ENCODE assay signal across 31 cellular contexts in genomic region chr2:11821705-11822104, GRCh38.
"Had no signal": no experiment of that assay in that cellular context is flagged by ENCODE, and none has a peak within 500 bp of the region (broad histone marks: within the 10 kb centered on the region; RNA-seq: fewer than 3 reads in every experiment).

No MANE protein-coding gene starts in this region.

- H3K4me1 Mint-ChIP-seq: activated CD4-positive, alpha-beta T cell treated with anti-CD3 and anti-CD28 coated beads for 36 hours; activated T-helper 17 cell treated with anti-CD3 and anti-CD28 coated beads, Interleukin-2, amount 50 U/mL, for 72 hours; central memory CD8-positive, alpha-beta T cell; endodermal cell had no signal

- DNase-seq: activated CD4-positive, alpha-beta memory T cell treated with anti-CD3 and anti-CD28 coated beads for 36 hours; activated CD4-positive, alpha-beta T cell treated with anti-CD3 and anti-CD28 coated beads for 36 hours; activated CD4-positive, alpha-beta T cell treated with anti-CD3 and anti-CD28 coated beads, Interleukin-2, amount 10 ng/mL, durations not matched to agents 24 days and 14 days; activated CD4-positive, CD25-positive, alpha-beta regulatory T cell; activated CD4-positive, CD25-positive, alpha-beta regulatory T cell treated with anti-CD3 and anti-CD28 coated beads, Interleukin-2, amount 50 U/mL, for 72 hours; activated CD8-positive, alpha-beta T cell treated with anti-CD3 and anti-CD28 coated beads, Interleukin-2, amount 10 ng/mL, durations not matched to agents 7 days and 5 days; activated effector memory CD4-positive, alpha-beta T cell treated with Interleukin-2 at 50 U/mL for 16 hours; activated gamma-delta T cell treated with Interleukin-2 at 50 U/mL for 16 hours; activated naive CD4-positive, alpha-beta T cell treated with anti-CD3 and anti-CD28 coated beads, Interleukin-2, amount 50 U/mL, for 16 hours; activated naive CD4-positive, alpha-beta T cell treated with Interleukin-2 at 50 U/mL for 16 hours; activated T-cell treated with anti-CD3 and anti-CD28 coated beads, Interleukin-2, amount 50 U/mL, for 4 hours; amniotic stem cell; anterior cingulate cortex; brain microvascular endothelial cell; dorsolateral prefrontal cortex; effector memory CD4-positive, alpha-beta T cell; endodermal cell; foreskin fibroblast; glutamatergic neuron; heart left ventricle; T-helper 1 cell; T-helper 2 cell had no signal

- H3K27ac ChIP-seq: brain microvascular endothelial cell, coronary artery, dorsolateral prefrontal cortex, heart left ventricle had no signal

- ATAC-seq: activated CD4-positive, alpha-beta T cell treated with anti-CD3 and anti-CD28 coated beads for 36 hours; activated CD8-positive, alpha-beta T cell treated with anti-CD3 and anti-CD28 coated beads, Interleukin-2, amount 10 ng/mL, durations not matched to agents 7 days and 5 days; activated T-cell treated with anti-CD3 and anti-CD28 coated beads, Interleukin-2, amount 50 U/mL, for 4 hours; activated T-helper 17 cell treated with anti-CD3 and anti-CD28 coated beads, Interleukin-2, amount 50 U/mL, for 72 hours; esophagus mucosa; heart left ventricle had no signal

- H3K4me3 ChIP-seq: coronary artery, dorsolateral prefrontal cortex, heart left ventricle had no signal

- H3K27me3 Mint-ChIP-seq: activated CD4-positive, alpha-beta memory T cell treated with anti-CD3 and anti-CD28 coated beads for 36 hours; activated CD4-positive, alpha-beta T cell treated with anti-CD3 and anti-CD28 coated beads for 36 hours; activated CD4-positive, alpha-beta T cell treated with anti-CD3 and anti-CD28 coated beads, Interleukin-2, amount 10 ng/mL, durations not matched to agents 24 days and 14 days; activated naive CD8-positive, alpha-beta T cell; activated T-helper 17 cell treated with anti-CD3 and anti-CD28 coated beads, Interleukin-2, amount 50 U/mL, for 72 hours; central memory CD8-positive, alpha-beta T cell had no signal

- FAIRE-seq: astrocyte, bronchial epithelial cell, frontal cortex had no signal

- H3K4me3 Mint-ChIP-seq: activated CD4-positive, alpha-beta memory T cell treated with anti-CD3 and anti-CD28 coated beads for 36 hours; activated CD4-positive, alpha-beta T cell treated with anti-CD3 and anti-CD28 coated beads for 36 hours; activated CD4-positive, alpha-beta T cell treated with anti-CD3 and anti-CD28 coated beads, Interleukin-2, amount 10 ng/mL, durations not matched to agents 24 days and 14 days; activated CD8-positive, alpha-beta T cell treated with anti-CD3 and anti-CD28 coated beads, Interleukin-2, amount 10 ng/mL, durations not matched to agents 7 days and 5 days; activated naive CD8-positive, alpha-beta T cell; activated T-cell treated with anti-CD3 and anti-CD28 coated beads, Interleukin-2, amount 50 U/mL, for 4 hours; activated T-helper 17 cell treated with anti-CD3 and anti-CD28 coated beads, Interleukin-2, amount 50 U/mL, for 72 hours; central memory CD8-positive, alpha-beta T cell; dendritic cell treated with granulocyte-macrophage colony-stimulating factor and Interleukin-4, amounts not matched to agents 40 ng/mL and 50 ng/mL, for 4 days; endodermal cell had no signal

- H3K27ac Mint-ChIP-seq: activated CD4-positive, alpha-beta memory T cell treated with anti-CD3 and anti-CD28 coated beads for 36 hours; activated CD4-positive, alpha-beta T cell treated with anti-CD3 and anti-CD28 coated beads for 36 hours; activated CD4-positive, alpha-beta T cell treated with anti-CD3 and anti-CD28 coated beads, Interleukin-2, amount 10 ng/mL, durations not matched to agents 24 days and 14 days; activated CD8-positive, alpha-beta T cell treated with anti-CD3 and anti-CD28 coated beads, Interleukin-2, amount 10 ng/mL, durations not matched to agents 7 days and 5 days; activated naive CD8-positive, alpha-beta T cell; activated T-helper 17 cell treated with anti-CD3 and anti-CD28 coated beads, Interleukin-2, amount 50 U/mL, for 72 hours; dendritic cell treated with granulocyte-macrophage colony-stimulating factor and Interleukin-4, amounts not matched to agents 40 ng/mL and 50 ng/mL, for 4 days; endodermal cell had no signal

- H3K9me3 ChIP-seq: heart left ventricle had no signal

- H3K27me3 ChIP-seq: brain microvascular endothelial cell, dorsolateral prefrontal cortex, heart left ventricle had no signal
